8 cellular contexts compared by ENCODE assay signal in the genomic region with DNA sequence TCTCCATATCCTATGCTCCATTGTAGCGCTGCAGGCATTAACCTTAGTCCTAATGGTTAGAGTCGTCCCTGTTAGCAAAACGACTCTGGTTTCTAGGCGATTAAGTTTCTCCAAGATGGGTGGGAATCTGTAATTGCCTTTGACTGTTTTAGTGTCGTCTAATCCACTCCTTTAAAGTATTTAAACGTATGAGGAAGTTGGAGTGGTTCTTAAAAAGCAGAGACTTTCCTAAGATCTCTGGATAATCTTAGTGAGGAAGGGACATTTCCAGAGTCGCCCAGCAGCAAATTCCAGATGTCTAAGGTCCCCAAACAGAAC. TPM values are rescaled to one million over a fixed set of nuclear protein-coding genes. Genes with fewer than 3 reads are reported as not detected.
DNase-seq lines count a peak whose midpoint lies in the region; ATAC-seq, FAIRE-seq and TF ChIP-seq lines count a peak whose summit lies in the region.

No MANE protein-coding gene starts in this region.

- H3K36me3 ChIP-seq in left ventricle myocardium inferior (peaks cover 62% of the 10 kb centered on the region), bronchial epithelial cell (ENCODE audit: control insufficient read depth, insufficient read depth, low read length) (peaks cover 4% of the 10 kb centered on the region), uterus (no peaks in the 10 kb centered on the region)

- peak overlapping the region; percentile 100 for H3K27ac Mint-ChIP-seq in mesothelial cell of epicardium

- intact Hi-C loops in left ventricle myocardium inferior (cut with micrococcal nuclease) (no loop called here), left cardiac atrium (cut with DNase I) (no loop called here), uterus (cut with DNase I; ENCODE audit: low total_unique reads) (no loop called here)

- H3K4me1 Mint-ChIP-seq in mesothelial cell of epicardium: peaks cover 19% of the 10 kb centered on the region

- DNase-seq in left ventricle myocardium inferior (no peak), left cardiac atrium (no peak), bronchial epithelial cell (ENCODE audit: low read depth) (no peak), mesothelial cell of epicardium (ENCODE audit: low spot score in 2 of 2, unreplicated experiment in 2 of 2) (no peak), uterus (no peak), NCI-H2227 treated with DMSO at 0.1 percent for 48 hours (lab: John Stamatoyannopoulos, UW) (no peak), mesenteric fat pad (ENCODE audit: low spot score) (no peak), hepatic stellate cell (ENCODE audit: low spot score) (no peak)

- H3K4me1 ChIP-seq in left ventricle myocardium inferior (peaks cover 53% of the 10 kb centered on the region), uterus (peaks cover 0 to 10% of the 10 kb centered on the region in 2 donors)

- H3K4me3 ChIP-seq in left ventricle myocardium inferior: peak overlapping the region; percentile 89
- peak overlapping the region; percentile 56 for H3K4me3 ChIP-seq in bronchial epithelial cell (ENCODE audit: low read depth, low read length)
- H3K4me3 ChIP-seq in uterus: peak overlapping the region; percentile 75 to 95

- no peak for ATAC-seq in left cardiac atrium

- no peaks in the 10 kb centered on the region for H3K9me3 ChIP-seq in left ventricle myocardium inferior (replicated peaks)
- no peaks in the 10 kb centered on the region for H3K9me3 ChIP-seq in uterus

- H3K27me3 ChIP-seq in left ventricle myocardium inferior (ENCODE audit: low read depth) (no peaks in the 10 kb centered on the region), bronchial epithelial cell (ENCODE audit: control insufficient read depth, insufficient read depth, low read length) (no peaks in the 10 kb centered on the region), uterus (no peaks in the 10 kb centered on the region)

- TF ChIP-seq POLR2A in uterus (IDR thresholded peaks at IDR 0.05): no peak

- no peak for TF ChIP-seq CTCF in left ventricle myocardium inferior (IDR thresholded peaks at IDR 0.05; ENCODE audit: borderline replicate concordance)
- no peak for TF ChIP-seq CTCF in bronchial epithelial cell (IDR thresholded peaks at IDR 0.05; ENCODE audit: insufficient read depth, low read length, severe bottlenecking)
- TF ChIP-seq CTCF in mesothelial cell of epicardium (IDR thresholded peaks at IDR 0.05; ENCODE audit: unreplicated experiment): no peak
- no peak for TF ChIP-seq CTCF in uterus (IDR thresholded peaks at IDR 0.05)

- peak overlapping the region; percentile 96 for H3K27ac ChIP-seq in left ventricle myocardium inferior (replicated peaks)
- H3K27ac ChIP-seq in uterus: peak overlapping the region; percentile 98

- no peaks in the 10 kb centered on the region for H3K9me3 Mint-ChIP-seq in mesothelial cell of epicardium

- H3K36me3 Mint-ChIP-seq in mesothelial cell of epicardium: peaks cover 12% of the 10 kb centered on the region

- no peak for FAIRE-seq in bronchial epithelial cell (lab: Jason Lieb, UNC)

- H3K27me3 Mint-ChIP-seq in mesothelial cell of epicardium (ENCODE audit: low read depth): no peaks in the 10 kb centered on the region

- H3K4me3 Mint-ChIP-seq in mesothelial cell of epicardium: peak overlapping the region; percentile 100

RNA-seq across cellular contexts. Expression of a gene that starts 0.3 kb away (rescaled TPM):
- total RNA-seq in left ventricle myocardium inferior (65.7 TPM), left cardiac atrium (10 to 100 TPM; 53.0 to 59.7 TPM), bronchial epithelial cell (22.9 and 31.2 TPM in 2 replicates), mesothelial cell of epicardium (39.2 to 43.8 TPM (median 43.1 TPM) in 3 replicates), uterus (10 to 100 TPM in 3 of 4 donors, 1 to 10 TPM in 1; 7.7 to 55.5 (median 16.8) TPM), mesenteric fat pad (46.7 TPM)

RNA-seq across cellular contexts. Expression of a gene that starts 0.5 kb away (rescaled TPM):
- total RNA-seq in left ventricle myocardium inferior: 14.0 TPM
- total RNA-seq in left cardiac atrium: 10 to 100 TPM; 13.0 to 15.5 TPM
- total RNA-seq in bronchial epithelial cell: 7.4 and 10.1 TPM in 2 replicates
- 13.7 to 14.8 TPM (median 14.6 TPM) in 3 replicates for total RNA-seq in mesothelial cell of epicardium
- total RNA-seq in uterus: 10 to 100 TPM; 17.9 to 48.7 (median 25.2) TPM
- 11.2 TPM for total RNA-seq in mesenteric fat pad

RNA-seq across cellular contexts. Expression of a gene that starts 28.8 kb away (rescaled TPM):
- total RNA-seq in left ventricle myocardium inferior (5.6 TPM), left cardiac atrium (1 to 10 TPM; 6.1 to 6.3 TPM), bronchial epithelial cell (6.6 and 7.0 TPM in 2 replicates), mesothelial cell of epicardium (21.4 to 23.2 TPM (median 22.7 TPM) in 3 replicates), uterus (10 to 100 TPM in 3 of 4 donors, 1 to 10 TPM in 1; 7.4 to 61.5 (median 29.3) TPM), mesenteric fat pad (9.0 TPM)
